In the genomic region with DNA sequence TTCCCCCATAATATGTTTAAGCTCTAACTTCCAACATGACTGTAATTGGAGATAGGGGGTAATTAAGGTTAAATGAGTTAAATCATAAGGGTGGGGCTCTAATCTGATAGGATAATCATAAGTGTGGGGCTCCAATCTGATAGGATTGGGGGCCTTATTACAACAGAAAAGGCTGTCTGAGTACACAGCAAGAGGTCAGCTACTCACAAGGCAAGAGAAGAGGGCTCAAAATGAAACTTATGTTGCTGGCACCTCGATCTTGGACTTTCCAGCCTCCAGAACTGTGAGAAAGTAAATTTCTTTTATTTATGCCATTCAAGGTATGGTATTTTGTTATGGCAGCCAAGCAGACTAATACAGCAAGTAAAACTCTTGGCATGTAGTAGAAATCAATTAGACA, we compare ENCODE assay signal across 27 cellular contexts. TPM values are rescaled to one million over a fixed set of nuclear protein-coding genes. Genes with fewer than 3 reads are reported as not detected.
A peak's percentile ranks its signal among the peaks of the same experiment; 100 is the strongest.
DNase-seq lines count a peak whose midpoint lies in the region; ATAC-seq and TF ChIP-seq lines count a peak whose summit lies in the region.
"Had no signal": no experiment of that assay in that cellular context is flagged by ENCODE, and none has a peak within 500 bp of the region (broad histone marks: within the 10 kb centered on the region; RNA-seq: fewer than 3 reads in every experiment).

No MANE protein-coding gene starts in this region.

- no peak overlapping the region for H2AFZ ChIP-seq in Loucy (ENCODE audit: low read length)

- H3K9me3 ChIP-seq in Loucy (ENCODE audit: insufficient read depth, low read depth, low read length) = no peaks in the 10 kb centered on the region
- H3K9me3 ChIP-seq in thyroid gland = no peaks in the 10 kb centered on the region
- H3K9me3 ChIP-seq: Caco-2, HAP-1, tibial nerve had no signal

- H3K4me3 ChIP-seq in Loucy (ENCODE audit: low read length, poor library complexity, severe bottlenecking) (peak overlapping the region; percentile 35), thyroid gland (replicated peaks in 1 of 3) (no peak overlapping the region)
- H3K4me3 ChIP-seq: HAP-1, tibial nerve had no signal

- H3K9me3 Mint-ChIP-seq in activated T-cell treated with anti-CD3 and anti-CD28 coated beads, Interleukin-2, amount 50 U/mL, for 24 hours = no peaks in the 10 kb centered on the region
- H3K9me3 Mint-ChIP-seq in activated T-helper 2 cell treated with anti-CD3 and anti-CD28 coated beads, Interferon-gamma antibody, Interleukin-2, Interleukin-4, amounts not matched to agents 10 μg/mL and 5 μg/mL and 100 μg/mL, durations not matched to agents 14 hours and 24 hours and 36 hours = no peaks in the 10 kb centered on the region
- H3K9me3 Mint-ChIP-seq: activated B cell treated with CpG ODN at 0.5 μM for 24 hours, IgD-negative memory B cell, mesothelial cell of epicardium had no signal

- H3K27ac Mint-ChIP-seq in activated T-cell treated with anti-CD3 and anti-CD28 coated beads, Interleukin-2, amount 50 U/mL, for 24 hours = peak overlapping the region; percentile 85
- H3K27ac Mint-ChIP-seq in activated T-helper 2 cell treated with anti-CD3 and anti-CD28 coated beads, Interferon-gamma antibody, Interleukin-2, Interleukin-4, amounts not matched to agents 10 μg/mL and 5 μg/mL and 100 μg/mL, durations not matched to agents 14 hours and 24 hours and 36 hours = peak overlapping the region; percentile 84
- H3K27ac Mint-ChIP-seq: activated B cell treated with CpG ODN at 0.5 μM for 24 hours, IgD-negative memory B cell, mesothelial cell of epicardium, naive B cell had no signal

- H3K27me3 Mint-ChIP-seq in activated T-cell treated with anti-CD3 and anti-CD28 coated beads, Interleukin-2, amount 50 U/mL, for 24 hours = peaks cover 5% of the 10 kb centered on the region
- H3K27me3 Mint-ChIP-seq in activated T-helper 2 cell treated with anti-CD3 and anti-CD28 coated beads, Interferon-gamma antibody, Interleukin-2, Interleukin-4, amounts not matched to agents 10 μg/mL and 5 μg/mL and 100 μg/mL, durations not matched to agents 14 hours and 24 hours and 36 hours (ENCODE audit: low read depth) = no peaks in the 10 kb centered on the region
- H3K27me3 Mint-ChIP-seq: activated B cell treated with CpG ODN at 0.5 μM for 24 hours, naive B cell had no signal

- H3F3A ChIP-seq in Loucy (ENCODE audit: low read depth) = peaks cover 7% of the 10 kb centered on the region; the same call in 1 of the 2 replicates

- DNase-seq in activated T-cell treated with anti-CD3 and anti-CD28 coated beads, Interleukin-2, amount 50 U/mL, for 24 hours = no peak
- no peak for DNase-seq in activated T-cell treated with anti-CD3 and anti-CD28 coated beads, Interleukin-2, amount 50 U/mL, for 48 hours
- DNase-seq in activated T-helper 2 cell treated with anti-CD3 and anti-CD28 coated beads, Interferon-gamma antibody, Interleukin-2, Interleukin-4, amounts not matched to agents 10 μg/mL and 5 μg/mL and 100 μg/mL, durations not matched to agents 14 hours and 24 hours and 36 hours (ENCODE audit: low spot score) = no peak
- no peak for DNase-seq in stimulated activated naive CD8-positive, alpha-beta T cell treated with anti-CD3 and anti-CD28 coated beads, Interleukin-15, Interleukin-2, amounts not matched to agents 100 U/mL and 50 U/mL, for 24 hours
- DNase-seq in DMS153 (lab: John Stamatoyannopoulos, UW) = no peak
- no peak for DNase-seq in thyroid gland
- DNase-seq: activated B cell treated with CpG ODN at 0.5 μM for 24 hours; activated effector memory CD4-positive, alpha-beta T cell treated with anti-CD3 and anti-CD28 coated beads, Interleukin-2, amount 50 U/mL, for 16 hours; Caco-2; DMS79; effector CD4-positive, alpha-beta T cell; glutamatergic neuron; naive B cell; NCI-H1105; NCI-H187 treated with DMSO at 0.1 percent for 48 hours; NCI-H2171 treated with DMSO at 0.1 percent for 48 hours; NCI-H524; occipital lobe; Right ventricle myocardium superior had no signal

- intact Hi-C loops in activated T-helper 2 cell treated with anti-CD3 and anti-CD28 coated beads, Interferon-gamma antibody, Interleukin-2, Interleukin-4, amounts not matched to agents 10 μg/mL and 5 μg/mL and 100 μg/mL, durations not matched to agents 14 hours and 24 hours and 36 hours (cut with micrococcal nuclease) = loop anchor here (5.0 kb wide), 1 partner anchor 80 kb away; no protein-coding TSS in a partner anchor
- intact Hi-C loops in thyroid gland (cut with DNase I) = no loop called here

- H3K27me3 ChIP-seq in Loucy (ENCODE audit: insufficient read depth, low read length, poor library complexity, severe bottlenecking) = no peaks in the 10 kb centered on the region
- no peaks in the 10 kb centered on the region for H3K27me3 ChIP-seq in thyroid gland
- H3K27me3 ChIP-seq: tibial nerve had no signal

- peaks cover 62% of the 10 kb centered on the region for H3K4me1 Mint-ChIP-seq in activated T-cell treated with anti-CD3 and anti-CD28 coated beads, Interleukin-2, amount 50 U/mL, for 24 hours (ENCODE audit: low read depth)
- peaks cover 40% of the 10 kb centered on the region for H3K4me1 Mint-ChIP-seq in activated T-helper 2 cell treated with anti-CD3 and anti-CD28 coated beads, Interferon-gamma antibody, Interleukin-2, Interleukin-4, amounts not matched to agents 10 μg/mL and 5 μg/mL and 100 μg/mL, durations not matched to agents 14 hours and 24 hours and 36 hours (ENCODE audit: low read depth)
- H3K4me1 Mint-ChIP-seq: activated B cell treated with CpG ODN at 0.5 μM for 24 hours, IgD-negative memory B cell, mesothelial cell of epicardium, naive B cell had no signal

- WGBS in thyroid gland, 2 donors = 87 to 95% methylated on average over 1 of the region's 1 CpG

- no peak overlapping the region for H3K27ac ChIP-seq in thyroid gland
- H3K27ac ChIP-seq: tibial nerve had no signal

- no peaks in the 10 kb centered on the region for H3K9me2 ChIP-seq in Loucy (replicated peaks; ENCODE audit: low read depth, low read length)

- peaks cover 39% of the 10 kb centered on the region; the same call in 1 of the 2 replicates for H3K36me3 ChIP-seq in Loucy (ENCODE audit: insufficient read depth, low read length)
- H3K36me3 ChIP-seq in thyroid gland = no peaks in the 10 kb centered on the region
- H3K36me3 ChIP-seq: HAP-1, tibial nerve had no signal

- peaks cover 24% of the 10 kb centered on the region for H3K36me3 Mint-ChIP-seq in activated T-cell treated with anti-CD3 and anti-CD28 coated beads, Interleukin-2, amount 50 U/mL, for 24 hours (ENCODE audit: low read depth)
- H3K36me3 Mint-ChIP-seq in activated T-helper 2 cell treated with anti-CD3 and anti-CD28 coated beads, Interferon-gamma antibody, Interleukin-2, Interleukin-4, amounts not matched to agents 10 μg/mL and 5 μg/mL and 100 μg/mL, durations not matched to agents 14 hours and 24 hours and 36 hours (ENCODE audit: low read depth) = peaks cover 43% of the 10 kb centered on the region
- H3K36me3 Mint-ChIP-seq: IgD-negative memory B cell, mesothelial cell of epicardium, naive B cell had no signal

- ATAC-seq in stimulated activated naive CD8-positive, alpha-beta T cell treated with anti-CD3 and anti-CD28 coated beads, Interleukin-15, Interleukin-2, amounts not matched to agents 100 U/mL and 50 U/mL, for 24 hours = peak; percentile 11

- no peak for TF ChIP-seq POLR2A in thyroid gland (IDR thresholded peaks at IDR 0.05)

- H3K4me3 Mint-ChIP-seq in activated T-cell treated with anti-CD3 and anti-CD28 coated beads, Interleukin-2, amount 50 U/mL, for 24 hours = peak overlapping the region; percentile 15
- H3K4me3 Mint-ChIP-seq in activated T-helper 2 cell treated with anti-CD3 and anti-CD28 coated beads, Interferon-gamma antibody, Interleukin-2, Interleukin-4, amounts not matched to agents 10 μg/mL and 5 μg/mL and 100 μg/mL, durations not matched to agents 14 hours and 24 hours and 36 hours (ENCODE audit: low read depth) = no peak overlapping the region
- H3K4me3 Mint-ChIP-seq: activated B cell treated with CpG ODN at 0.5 μM for 24 hours, IgD-negative memory B cell, mesothelial cell of epicardium, naive B cell had no signal

- TF ChIP-seq CTCF in Loucy (conservative IDR thresholded peaks at IDR 0.05; ENCODE audit: low read length) (no peak), thyroid gland (IDR thresholded peaks at IDR 0.05) (no peak)

- H3K79me2 ChIP-seq in Loucy (ENCODE audit: insufficient read depth, low read length) = peaks cover 93% of the 10 kb centered on the region

- peak overlapping the region; percentile 97 for H3K4me2 ChIP-seq in Loucy (ENCODE audit: low read depth, low read length, poor library complexity, severe bottlenecking)

- no peak overlapping the region for H3K9ac ChIP-seq in Loucy (ENCODE audit: low read depth, low read length, poor library complexity, severe bottlenecking)

- peaks cover 10% of the 10 kb centered on the region for H4K20me1 ChIP-seq in Loucy (ENCODE audit: insufficient read depth, low read length, poor library complexity, severe bottlenecking)

- H3K4me1 ChIP-seq in Loucy (ENCODE audit: insufficient read depth, low read length, poor library complexity, severe bottlenecking) (peaks cover 30% of the 10 kb centered on the region), thyroid gland (no peaks in the 10 kb centered on the region)
- H3K4me1 ChIP-seq: Caco-2, HAP-1, tibial nerve had no signal

RNA-seq across cellular contexts. Expression of a gene that starts 16.4 kb away (rescaled TPM):
- total RNA-seq in activated T-helper 2 cell treated with anti-CD3 and anti-CD28 coated beads, Interferon-gamma antibody, Interleukin-2, Interleukin-4, amounts not matched to agents 10 μg/mL and 5 μg/mL and 100 μg/mL, durations not matched to agents 14 hours and 24 hours and 36 hours = 54.9 and 57.7 TPM in 2 replicates
- 1 to 10 TPM in 1 of 4 donors, under 1 TPM in 3; 0.20 to 1.7 (median 0.46) TPM for total RNA-seq in thyroid gland
- total RNA-seq: activated B cell treated with CpG ODN at 0.5 μM for 24 hours, bronchial epithelial cell, Caco-2, epithelial cell of proximal tubule, mesothelial cell of epicardium, occipital lobe, Right ventricle myocardium superior had no signal

RNA-seq across cellular contexts. Expression of a gene that starts 30.3 kb away (rescaled TPM):
- 0.05 and 0.11 TPM in 2 replicates for total RNA-seq in activated T-helper 2 cell treated with anti-CD3 and anti-CD28 coated beads, Interferon-gamma antibody, Interleukin-2, Interleukin-4, amounts not matched to agents 10 μg/mL and 5 μg/mL and 100 μg/mL, durations not matched to agents 14 hours and 24 hours and 36 hours
- not detected for total RNA-seq in thyroid gland
- total RNA-seq: activated B cell treated with CpG ODN at 0.5 μM for 24 hours, bronchial epithelial cell, Caco-2, epithelial cell of proximal tubule, lower leg skin, mesothelial cell of epicardium, occipital lobe, Right ventricle myocardium superior, tibial nerve had no signal

Comparison
In these comparisons a context has a peak if more than half of its experiments do, and no peak if none do; other contexts are left out.
1. RNA of a gene that starts 16.4 kb away (total RNA-seq): 54.9 to 57.7 TPM in activated T-helper 2 cell treated with anti-CD3 and anti-CD28 coated beads, Interferon-gamma antibody, Interleukin-2, Interleukin-4, amounts not matched to agents 10 μg/mL and 5 μg/mL and 100 μg/mL, durations not matched to agents 14 hours and 24 hours and 36 hours; 0.20 to 1.7 TPM in thyroid gland; every median in the first group is over 10 times any median in the second.